In genomic region chr1:228986093-228986904, GRCh38 we compare ENCODE assay signal across 11 cellular contexts.
DNase-seq lines count a peak whose midpoint lies in the region; ATAC-seq and TF ChIP-seq lines count a peak whose summit lies in the region.
"Had no signal": no experiment of that assay in that cellular context is flagged by ENCODE, and none has a peak within 500 bp of the region (broad histone marks: within the 10 kb centered on the region; RNA-seq: fewer than 3 reads in every experiment).

No MANE protein-coding gene starts in this region.

- no peak overlapping the region for H3K4me3 Mint-ChIP-seq in type B pancreatic cell

- no peaks in the 10 kb centered on the region for H3K27me3 Mint-ChIP-seq in type B pancreatic cell

- in situ Hi-C loops in astrocyte of the spinal cord (cut with HindIII; ENCODE audit: low sequenced_read_pairs), result no loop called here

- 73 to 76% methylated on average over 22 of the region's 22 CpGs for WGBS in lung, 2 donors

- H3K4me1 ChIP-seq in lung (ENCODE audit: control insufficient read depth in 2 of 2, insufficient read depth in 2 of 2, low read length in 2 of 2), result peaks cover 0 to 16% of the 10 kb centered on the region in 2 donors

- TF ChIP-seq CTCF in astrocyte of the spinal cord (IDR thresholded peaks at IDR 0.05; ENCODE audit: low read depth, low read length), result no peak
- TF ChIP-seq CTCF in lung (IDR thresholded peaks at IDR 0.05; ENCODE audit: control extremely low read depth, extremely low read depth), result no peak
- no peak for TF ChIP-seq CTCF in type B pancreatic cell (conservative IDR thresholded peaks at IDR 0.05)

- H3K27ac Mint-ChIP-seq in type B pancreatic cell, result no peak overlapping the region

- no peaks in the 10 kb centered on the region for H3K9me3 Mint-ChIP-seq in type B pancreatic cell

- H3K9me3 ChIP-seq in lung (ENCODE audit: control insufficient read depth in 2 of 2, insufficient read depth in 1 of 2, low read length in 1 of 2), result no peaks in the 10 kb centered on the region
- H3K9me3 ChIP-seq: spleen had no signal

- no peak overlapping the region for H3K27ac ChIP-seq in lung (ENCODE audit: low read depth in 1 of 2, low read length in 1 of 2)

- H3K4me3 ChIP-seq in astrocyte of the spinal cord (ENCODE audit: low read depth, low read length), result no peak overlapping the region
- no peak overlapping the region for H3K4me3 ChIP-seq in lung
- H3K4me3 ChIP-seq: spleen had no signal

- DNase-seq in NCI-H2196 (lab: John Stamatoyannopoulos, UW; ENCODE audit: unreplicated experiment) (peak; percentile 54), NCI-H2196 treated with DMSO at 0.1 percent for 48 hours (lab: John Stamatoyannopoulos, UW; ENCODE audit: unreplicated experiment) (no peak), astrocyte of the spinal cord (ENCODE audit: low read depth, low spot score) (peak; percentile 20), lung (ENCODE audit: low spot score) (peak; percentile 41), type B pancreatic cell (ENCODE audit: extremely low spot score, unreplicated experiment) (peak; percentile 55), NCI-H128 (lab: John Stamatoyannopoulos, UW; ENCODE audit: unreplicated experiment) (no peak), KG1 (lab: John Stamatoyannopoulos, UW) (no peak)
- DNase-seq: cortex of kidney, MM.1S, spleen had no signal

- no peaks in the 10 kb centered on the region for H3K36me3 Mint-ChIP-seq in type B pancreatic cell

- ATAC-seq in lung (ENCODE audit: insufficient read depth, low FRiP score) (no peak), HG03139 (IDR thresholded peaks at IDR 0.05; ENCODE audit: unreplicated experiment) (no peak)

- H3K36me3 ChIP-seq in lung (ENCODE audit: control insufficient read depth in 2 of 2, insufficient read depth in 2 of 2, low read length in 2 of 2), result no peaks in the 10 kb centered on the region
- H3K36me3 ChIP-seq: spleen had no signal

- no peaks in the 10 kb centered on the region for H3K27me3 ChIP-seq in lung (ENCODE audit: control insufficient read depth, insufficient read depth)
- H3K27me3 ChIP-seq: spleen had no signal

- H3K4me1 Mint-ChIP-seq in type B pancreatic cell (ENCODE audit: unreplicated experiment), result peaks cover 34% of the 10 kb centered on the region

Comparison
In these comparisons a context has a peak if more than half of its experiments do, and no peak if none do; other contexts are left out.
1. DNase-seq: peak in NCI-H2196 (single experiment), astrocyte of the spinal cord (single experiment), lung (single experiment) and type B pancreatic cell (single experiment); none in NCI-H2196 treated with DMSO at 0.1 percent for 48 hours (single experiment), NCI-H128 (single experiment) and KG1 (single experiment).